ENCODE assay signal across 1 cellular context in the genomic region with DNA sequence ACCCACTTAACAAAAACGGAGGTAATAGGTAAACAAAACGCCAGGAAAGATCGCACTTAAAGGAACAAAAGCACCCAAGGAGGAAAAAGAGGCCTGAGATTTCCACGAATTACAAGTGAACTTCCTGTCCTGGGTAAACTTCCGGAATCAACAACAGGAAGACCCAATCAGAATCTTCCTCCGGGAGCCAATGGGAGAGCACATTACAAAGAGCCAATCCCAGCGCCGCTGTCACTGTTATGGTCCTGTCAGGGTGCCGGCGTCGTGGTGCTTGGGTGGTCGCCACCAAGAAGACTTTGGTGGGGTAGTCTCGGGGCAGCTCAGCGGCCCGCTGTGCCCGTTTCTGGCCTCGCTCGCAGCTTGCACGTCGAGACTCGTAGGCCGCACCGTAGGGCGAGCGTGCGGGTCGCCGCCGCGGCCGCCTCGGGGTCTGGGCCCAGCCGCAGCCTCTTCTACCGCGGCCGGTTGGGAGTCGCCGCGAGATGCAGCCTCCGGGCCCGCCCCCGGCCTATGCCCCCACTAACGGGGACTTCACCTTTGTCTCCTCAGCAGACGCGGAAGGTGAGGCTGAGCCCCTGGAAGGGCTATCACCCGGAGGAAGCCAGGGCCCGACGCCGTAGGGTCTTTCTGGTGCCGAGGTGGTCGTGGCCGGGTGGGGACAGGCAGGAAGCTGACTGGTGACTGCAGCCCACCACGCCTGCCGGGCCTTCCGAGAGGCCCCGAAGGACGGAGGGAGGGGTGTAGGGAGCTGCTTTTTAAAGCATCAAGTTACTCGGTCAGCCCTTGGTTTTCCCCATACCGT.
TF ChIP-seq lines count a peak whose summit lies in the region.

TSS of gene YIPF4 (plus strand) at position 231 of the 802 bp plus-strand sequence. CDS start at position 483, 252 bp downstream.

TF ChIP-seq in HepG2, 621 proteins besides CTCF, POLR2A, EP300 and RAD21 (continued from another document and continues in another):
- 0 out of 2 replicates have a peak, but pooled peaks have one; percentile 62 for TF ChIP-seq ZNF790 (CRISPR knock-in tag; IDR thresholded peaks at IDR 0.05; ENCODE audit: borderline replicate concordance)
- TF ChIP-seq ZNF768 (CRISPR knock-in tag; IDR thresholded peaks at IDR 0.05), result peak; percentile 84; the same call in 1 of the 2 replicates
- no peak for TF ChIP-seq ZNF282 (IDR thresholded peaks at IDR 0.05; ENCODE audit: partially characterized antibody)
- no peak for TF ChIP-seq ZBTB2 (CRISPR knock-in tag; IDR thresholded peaks at IDR 0.05; ENCODE audit: low read depth)
- TF ChIP-seq HDAC2 (CRISPR knock-in tag; IDR thresholded peaks at IDR 0.05), result peak; percentile 79
- peak; percentile 14; the same call in 1 of the 2 replicates for TF ChIP-seq MIER2 (CRISPR knock-in tag; IDR thresholded peaks at IDR 0.05)
- no peak for TF ChIP-seq ZNF570 (CRISPR knock-in tag; IDR thresholded peaks at IDR 0.05; ENCODE audit: borderline replicate concordance)
- TF ChIP-seq ARID4A (CRISPR knock-in tag; IDR thresholded peaks at IDR 0.05; ENCODE audit: borderline replicate concordance), result peak; percentile 98
- 0 out of 2 replicates have a peak, but pooled peaks have one; percentile 12 for TF ChIP-seq ZNF12 (CRISPR knock-in tag; IDR thresholded peaks at IDR 0.05)
- TF ChIP-seq ZNF609 (CRISPR knock-in tag; IDR thresholded peaks at IDR 0.05; ENCODE audit: borderline replicate concordance), result no peak
- no peak; the same call in 1 of the 2 replicates for TF ChIP-seq ZNF224 (CRISPR knock-in tag; IDR thresholded peaks at IDR 0.05)
- TF ChIP-seq, protein P1, sequence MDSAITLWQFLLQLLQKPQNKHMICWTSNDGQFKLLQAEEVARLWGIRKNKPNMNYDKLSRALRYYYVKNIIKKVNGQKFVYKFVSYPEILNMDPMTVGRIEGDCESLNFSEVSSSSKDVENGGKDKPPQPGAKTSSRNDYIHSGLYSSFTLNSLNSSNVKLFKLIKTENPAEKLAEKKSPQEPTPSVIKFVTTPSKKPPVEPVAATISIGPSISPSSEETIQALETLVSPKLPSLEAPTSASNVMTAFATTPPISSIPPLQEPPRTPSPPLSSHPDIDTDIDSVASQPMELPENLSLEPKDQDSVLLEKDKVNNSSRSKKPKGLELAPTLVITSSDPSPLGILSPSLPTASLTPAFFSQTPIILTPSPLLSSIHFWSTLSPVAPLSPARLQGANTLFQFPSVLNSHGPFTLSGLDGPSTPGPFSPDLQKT (CRISPR knock-in tag; IDR thresholded peaks at IDR 0.05; ENCODE audit: borderline replicate concordance), result 0 out of 2 replicates have a peak, but pooled peaks have one; percentile 18
- peak; percentile 98 for TF ChIP-seq GATAD1 (CRISPR knock-in tag; IDR thresholded peaks at IDR 0.05)
- TF ChIP-seq NFRKB (IDR thresholded peaks at IDR 0.05), result no peak
- TF ChIP-seq ZNF33B (CRISPR knock-in tag; IDR thresholded peaks at IDR 0.05), result peak; percentile 83; the same call in 1 of the 2 replicates
- 0 out of 2 replicates have a peak, but pooled peaks have one; percentile 40 for TF ChIP-seq ZNF121 (CRISPR knock-in tag; IDR thresholded peaks at IDR 0.05)
- TF ChIP-seq ZNF788 (CRISPR knock-in tag; IDR thresholded peaks at IDR 0.05; ENCODE audit: borderline replicate concordance), result peak; percentile 92; the same call in 1 of the 2 replicates
- no peak for TF ChIP-seq NFIB (CRISPR knock-in tag; IDR thresholded peaks at IDR 0.05; ENCODE audit: borderline replicate concordance)
- no peak for TF ChIP-seq TEAD2 (CRISPR knock-in tag; IDR thresholded peaks at IDR 0.05)
- no peak for TF ChIP-seq RBAK (CRISPR knock-in tag; IDR thresholded peaks at IDR 0.05)
- no peak for TF ChIP-seq KDM4B (CRISPR knock-in tag; IDR thresholded peaks at IDR 0.05)
- TF ChIP-seq NFKB2 (CRISPR knock-in tag; IDR thresholded peaks at IDR 0.05; ENCODE audit: borderline replicate concordance), result peak; percentile 98; the same call in 1 of the 2 replicates
- peak; percentile 90 for TF ChIP-seq RFXAP (CRISPR knock-in tag; IDR thresholded peaks at IDR 0.05; ENCODE audit: borderline replicate concordance)
- no peak for TF ChIP-seq HNRNPH1 (optimal IDR thresholded peaks at IDR 0.05; ENCODE audit: low read depth, low read length)
- TF ChIP-seq SCMH1 (CRISPR knock-in tag; IDR thresholded peaks at IDR 0.05; ENCODE audit: borderline replicate concordance), result no peak
- TF ChIP-seq ZNF776 (CRISPR knock-in tag; IDR thresholded peaks at IDR 0.05), result peak; percentile 19; the same call in 1 of the 2 replicates
- TF ChIP-seq DNMT1 (CRISPR knock-in tag; IDR thresholded peaks at IDR 0.05), result peak; percentile 47; the same call in 1 of the 2 replicates
- no peak for TF ChIP-seq CENPT (CRISPR knock-in tag; IDR thresholded peaks at IDR 0.05; ENCODE audit: low read depth)
- TF ChIP-seq TP53 (CRISPR knock-in tag; conservative IDR thresholded peaks at IDR 0.05), result peak; percentile 78; the same call in 1 of the 2 replicates
- TF ChIP-seq FOXJ3 (CRISPR knock-in tag; IDR thresholded peaks at IDR 0.05; ENCODE audit: borderline replicate concordance), result peak; percentile 92
- no peak for TF ChIP-seq ZNF24 (IDR thresholded peaks at IDR 0.05)
- no peak for TF ChIP-seq PTBP1 (IDR thresholded peaks at IDR 0.05; ENCODE audit: low read depth, low read length, poor library complexity, severe bottlenecking)
- TF ChIP-seq SMC3 (IDR thresholded peaks at IDR 0.05; ENCODE audit: low read length), result no peak
- no peak for TF ChIP-seq TCF7 (IDR thresholded peaks at IDR 0.05; ENCODE audit: low read depth)
- no peak for TF ChIP-seq CAMTA2 (CRISPR knock-in tag; IDR thresholded peaks at IDR 0.05; ENCODE audit: borderline replicate concordance)
- TF ChIP-seq ZNF30 (CRISPR knock-in tag; IDR thresholded peaks at IDR 0.05), result 0 out of 2 replicates have a peak, but pooled peaks have one; percentile 81
- peak; percentile 53 for TF ChIP-seq SOX5 (CRISPR knock-in tag; IDR thresholded peaks at IDR 0.05; ENCODE audit: borderline replicate concordance)
- TF ChIP-seq ARID2 (CRISPR knock-in tag; IDR thresholded peaks at IDR 0.05; ENCODE audit: borderline replicate concordance), result peak; percentile 92; the same call in 1 of the 2 replicates
- TF ChIP-seq SP1 (IDR thresholded peaks at IDR 0.05), result no peak
- 0 out of 2 replicates have a peak, but pooled peaks have one; percentile 26 for TF ChIP-seq SP1 (CRISPR knock-in tag; IDR thresholded peaks at IDR 0.05)
- no peak for TF ChIP-seq PAWR (CRISPR knock-in tag; IDR thresholded peaks at IDR 0.05; ENCODE audit: borderline replicate concordance)
- no peak for TF ChIP-seq EZH2 (conservative IDR thresholded peaks at IDR 0.05; ENCODE audit: low read depth, low read length)
- no peak for TF ChIP-seq ZXDC (CRISPR knock-in tag; IDR thresholded peaks at IDR 0.05)
- TF ChIP-seq NRL (CRISPR knock-in tag; IDR thresholded peaks at IDR 0.05; ENCODE audit: borderline replicate concordance), result peak; percentile 94
- TF ChIP-seq ZNF414 (CRISPR knock-in tag; IDR thresholded peaks at IDR 0.05), result no peak
- TF ChIP-seq ZFY (CRISPR knock-in tag; IDR thresholded peaks at IDR 0.05), result peak; percentile 100
- peak; percentile 35; the same call in 1 of the 2 replicates for TF ChIP-seq IRF2 (CRISPR knock-in tag; IDR thresholded peaks at IDR 0.05)
- peak; percentile 98 for TF ChIP-seq PHF20 (CRISPR knock-in tag; IDR thresholded peaks at IDR 0.05)
- no peak for TF ChIP-seq ZNF576 (CRISPR knock-in tag; IDR thresholded peaks at IDR 0.05)
- no peak for TF ChIP-seq MAFF (IDR thresholded peaks at IDR 0.05; ENCODE audit: low read depth, low read length)
- TF ChIP-seq ZNF432 (CRISPR knock-in tag; IDR thresholded peaks at IDR 0.05; ENCODE audit: borderline replicate concordance), result no peak
